18 cellular contexts compared by ENCODE assay signal in genomic region chr7:90994601-90995000, GRCh38.
"Had no signal": no experiment of that assay in that cellular context is flagged by ENCODE, and none has a peak within 500 bp of the region (broad histone marks: within the 10 kb centered on the region; RNA-seq: fewer than 3 reads in every experiment).

No MANE protein-coding gene starts in this region.

- H3K4me2 ChIP-seq: smooth muscle cell had no signal

- H3K4me3 ChIP-seq: right atrium auricular region, smooth muscle cell, upper lobe of left lung had no signal

- H3K9me3 ChIP-seq: right atrium auricular region, upper lobe of left lung had no signal

- H3K27ac ChIP-seq: brain microvascular endothelial cell, right atrium auricular region, upper lobe of left lung had no signal

- H3K27me3 ChIP-seq: brain microvascular endothelial cell, right atrium auricular region, upper lobe of left lung had no signal

- H3K36me3 ChIP-seq: brain microvascular endothelial cell, right atrium auricular region, upper lobe of left lung had no signal

- DNase-seq: activated B cell treated with CpG ODN at 0.5 μM for 24 hours; activated CD4-positive, alpha-beta T cell treated with anti-CD3 and anti-CD28 coated beads, Interleukin-2, amount 50 U/mL, for 1 hour; activated CD8-positive, alpha-beta memory T cell treated with anti-CD3 and anti-CD28 coated beads for 24 hours; activated naive CD8-positive, alpha-beta T cell treated with anti-CD3 and anti-CD28 coated beads for 36 hours; amygdala; brain microvascular endothelial cell; cerebellar nuclear complex; effector memory CD4-positive, alpha-beta T cell; kidney glomerular epithelial cell; left ventricle myocardium superior; mesendoderm; occipital lobe; stimulated activated CD4-positive, alpha-beta T cell treated with anti-CD3 and anti-CD28 coated beads, Interleukin-4, amount 100 ng/mL, for 4 hours; stimulated activated CD8-positive, alpha-beta memory T cell treated with anti-CD3 and anti-CD28 coated beads, Interleukin-4, amount 100 ng/mL, for 48 hours; T-helper 2 cell; upper lobe of left lung had no signal

- H3K4me1 ChIP-seq: upper lobe of left lung had no signal
